In genomic region chr6:24997905-24998304, GRCh38 we compare ENCODE assay signal across 25 cellular contexts.
DNase-seq lines count a peak whose midpoint lies in the region; ATAC-seq and TF ChIP-seq lines count a peak whose summit lies in the region.
"Had no signal": no experiment of that assay in that cellular context is flagged by ENCODE, and none has a peak within 500 bp of the region (broad histone marks: within the 10 kb centered on the region; RNA-seq: fewer than 3 reads in every experiment).

No MANE protein-coding gene starts in this region.

- H3K27me3 ChIP-seq in CD4-positive, CD25-positive, alpha-beta regulatory T cell (ENCODE audit: control insufficient read depth, insufficient read depth, low read length), result no peaks in the 10 kb centered on the region
- no peaks in the 10 kb centered on the region for H3K27me3 ChIP-seq in H7 (ENCODE audit: control insufficient read depth, insufficient read depth, low read length)
- no peaks in the 10 kb centered on the region for H3K27me3 ChIP-seq in neural progenitor cell
- H3K27me3 ChIP-seq: ascending aorta, right atrium auricular region had no signal

- POLR2A ChIA-PET in WTC11 (lab: Charles Lee), result no interaction called here

- ATAC-seq in CD4-positive, CD25-positive, alpha-beta regulatory T cell (ENCODE audit: low read depth in 2 of 2), result no peak
- peak; percentile 64 for ATAC-seq in WTC11
- no peak for ATAC-seq in GM18868 (IDR thresholded peaks at IDR 0.05; ENCODE audit: unreplicated experiment)
- ATAC-seq: esophagus mucosa; natural killer cell treated with Interleukin-12 subunit alpha and Interleukin-12 subunit beta and Interleukin-15 and Interleukin-18, amount 100 ng/mL, for 72 hours had no signal

- peak overlapping the region; percentile 60 for H2AFZ ChIP-seq in neural progenitor cell (replicated peaks)
- H2AFZ ChIP-seq: parathyroid adenoma had no signal

- H3K4me3 Mint-ChIP-seq in CD4-positive, CD25-positive, alpha-beta regulatory T cell, result no peak overlapping the region
- H3K4me3 Mint-ChIP-seq in WTC11 (peak overlapping the region; percentile 1; the same call in 1 of the 2 replicates), neural progenitor cell (no peak overlapping the region)
- H3K4me3 Mint-ChIP-seq: activated naive CD4-positive, alpha-beta T cell treated with anti-CD3 and anti-CD28 coated beads, Interleukin-2, amount 10 ng/mL, durations not matched to agents 7 days and 5 days; mesothelial cell of epicardium; natural killer cell treated with Interleukin-12 subunit alpha and Interleukin-12 subunit beta and Interleukin-15 and Interleukin-18, amount 100 ng/mL, for 72 hours had no signal

- peaks cover 0 to 3% (median 0%) of the 10 kb centered on the region in 7 donors for H3K9me3 Mint-ChIP-seq in CD4-positive, CD25-positive, alpha-beta regulatory T cell
- peaks cover 25% of the 10 kb centered on the region for H3K9me3 Mint-ChIP-seq in WTC11
- H3K9me3 Mint-ChIP-seq in neural progenitor cell, result peaks cover 7% of the 10 kb centered on the region
- H3K9me3 Mint-ChIP-seq: natural killer cell treated with Interleukin-12 subunit alpha and Interleukin-12 subunit beta and Interleukin-15 and Interleukin-18, amount 100 ng/mL, for 72 hours had no signal

- peak overlapping the region; percentile 7 for H3K4me2 ChIP-seq in neural progenitor cell

- H3K9me3 ChIP-seq in CD4-positive, CD25-positive, alpha-beta regulatory T cell (ENCODE audit: control insufficient read depth in 2 of 2, low read length in 2 of 2), result no peaks in the 10 kb centered on the region
- H3K9me3 ChIP-seq in neural progenitor cell (ENCODE audit: low read depth), result no peaks in the 10 kb centered on the region
- H3K9me3 ChIP-seq: ascending aorta, HAP-1, right atrium auricular region had no signal

- no peak for DNase-seq in CD4-positive, CD25-positive, alpha-beta regulatory T cell
- peak; percentile 40 for DNase-seq in H7
- DNase-seq in WTC11 (ENCODE audit: low spot score), result no peak
- no peak for DNase-seq in neural progenitor cell (ENCODE audit: low spot score)
- DNase-seq in NCI-H1092 (lab: John Stamatoyannopoulos, UW), result no peak
- DNase-seq in activated CD8-positive, alpha-beta memory T cell treated with anti-CD3 and anti-CD28 coated beads for 24 hours, result no peak
- DNase-seq: activated CD4-positive, alpha-beta T cell treated with anti-CD3 and anti-CD28 coated beads for 1 hour; activated naive CD4-positive, alpha-beta T cell treated with anti-CD3 and anti-CD28 coated beads, Interleukin-2, amount 10 ng/mL, durations not matched to agents 7 days and 5 days; activated T-cell treated with anti-CD3 and anti-CD28 coated beads, Interleukin-2, amount 50 U/mL, for 48 hours; cortex of kidney; foreskin melanocyte; hippocampal formation; left ventricle myocardium inferior; NCI-H1417 treated with DMSO at 0.1 percent for 48 hours; NCI-H82; stimulated activated CD4-positive, alpha-beta T cell treated with anti-CD3 and anti-CD28 coated beads, Interleukin-2, amount 100 ng/mL, for 48 hours; stimulated activated naive CD4-positive, alpha-beta T cell had no signal

- H3K27me3 Mint-ChIP-seq in CD4-positive, CD25-positive, alpha-beta regulatory T cell, result no peaks in the 10 kb centered on the region
- H3K27me3 Mint-ChIP-seq in WTC11 (ENCODE audit: low read depth) (no peaks in the 10 kb centered on the region; the same call in 1 of the 2 replicates), neural progenitor cell (ENCODE audit: insufficient read depth, low read depth) (peaks cover 2% of the 10 kb centered on the region)
- H3K27me3 Mint-ChIP-seq: activated naive CD4-positive, alpha-beta T cell treated with anti-CD3 and anti-CD28 coated beads, Interleukin-2, amount 10 ng/mL, durations not matched to agents 7 days and 5 days; natural killer cell treated with Interleukin-12 subunit alpha and Interleukin-12 subunit beta and Interleukin-15 and Interleukin-18, amount 100 ng/mL, for 72 hours had no signal

- H3K4me1 ChIP-seq in CD4-positive, CD25-positive, alpha-beta regulatory T cell (ENCODE audit: control insufficient read depth, insufficient read depth, low read length, poor library complexity, severe bottlenecking), result peaks cover 14% of the 10 kb centered on the region
- peaks cover 11% of the 10 kb centered on the region for H3K4me1 ChIP-seq in neural progenitor cell
- H3K4me1 ChIP-seq: ascending aorta, HAP-1, parathyroid adenoma, right atrium auricular region had no signal

- peaks cover 4% of the 10 kb centered on the region for H3K36me3 Mint-ChIP-seq in CD4-positive, CD25-positive, alpha-beta regulatory T cell
- H3K36me3 Mint-ChIP-seq in WTC11 (peaks cover 25% of the 10 kb centered on the region), neural progenitor cell (no peaks in the 10 kb centered on the region)
- H3K36me3 Mint-ChIP-seq: mesothelial cell of epicardium; natural killer cell treated with Interleukin-12 subunit alpha and Interleukin-12 subunit beta and Interleukin-15 and Interleukin-18, amount 100 ng/mL, for 72 hours had no signal

- no peak overlapping the region for H3K27ac ChIP-seq in CD4-positive, CD25-positive, alpha-beta regulatory T cell (ENCODE audit: insufficient read depth, low read length, poor library complexity, severe bottlenecking)
- H3K27ac ChIP-seq in neural progenitor cell, result no peak overlapping the region
- H3K27ac ChIP-seq: ascending aorta, left ventricle myocardium inferior, parathyroid adenoma, right atrium auricular region had no signal

- CTCF ChIA-PET in WTC11 (lab: Charles Lee), result interaction anchor here (0.6 to 1.0 kb wide), 4 partner anchors 16 to 142 kb away, joined by 3 to 4 read pairs (median 3); no protein-coding TSS in a partner anchor

- peak overlapping the region in 2 of 3 donors; percentile 3 to 85 for H3K27ac Mint-ChIP-seq in CD4-positive, CD25-positive, alpha-beta regulatory T cell
- H3K27ac Mint-ChIP-seq in WTC11, result peak overlapping the region; percentile 87
- no peak overlapping the region for H3K27ac Mint-ChIP-seq in neural progenitor cell
- H3K27ac Mint-ChIP-seq: mesothelial cell of epicardium had no signal

- no peaks in the 10 kb centered on the region for H3K79me2 ChIP-seq in neural progenitor cell (ENCODE audit: low read depth)
- H3K79me2 ChIP-seq: parathyroid adenoma had no signal

- H4K20me1 ChIP-seq in neural progenitor cell (ENCODE audit: low read depth), result no peaks in the 10 kb centered on the region

- no peak overlapping the region for H3K4me3 ChIP-seq in CD4-positive, CD25-positive, alpha-beta regulatory T cell (ENCODE audit: low read depth, low read length)
- no peak overlapping the region for H3K4me3 ChIP-seq in H7 (ENCODE audit: insufficient read depth, low read depth, low read length)
- no peak overlapping the region for H3K4me3 ChIP-seq in neural progenitor cell
- H3K4me3 ChIP-seq: ascending aorta, HAP-1, left ventricle myocardium inferior, right atrium auricular region had no signal

- H3K4me1 Mint-ChIP-seq in CD4-positive, CD25-positive, alpha-beta regulatory T cell, result peaks cover 45 to 67% (median 59%) of the 10 kb centered on the region in 4 donors
- H3K4me1 Mint-ChIP-seq in WTC11, result peaks cover 40% of the 10 kb centered on the region
- peaks cover 18% of the 10 kb centered on the region for H3K4me1 Mint-ChIP-seq in neural progenitor cell

- no peak overlapping the region for H3K9ac ChIP-seq in neural progenitor cell
- H3K9ac ChIP-seq: parathyroid adenoma had no signal

- peaks cover 10% of the 10 kb centered on the region for H3K36me3 ChIP-seq in CD4-positive, CD25-positive, alpha-beta regulatory T cell (ENCODE audit: control insufficient read depth, insufficient read depth, low read length)
- H3K36me3 ChIP-seq in H7 (replicated peaks; ENCODE audit: control insufficient read depth, insufficient read depth, low read length), result no peaks in the 10 kb centered on the region
- H3K36me3 ChIP-seq in neural progenitor cell, result no peaks in the 10 kb centered on the region
- H3K36me3 ChIP-seq: ascending aorta, HAP-1, left ventricle myocardium inferior, right atrium auricular region had no signal

- no peaks in the 10 kb centered on the region for H3F3A ChIP-seq in neural progenitor cell (ENCODE audit: low read depth)

- no peak for TF ChIP-seq CTCF in WTC11 (IDR thresholded peaks at IDR 0.05)
- no peak for TF ChIP-seq CTCF in neural progenitor cell (IDR thresholded peaks at IDR 0.05)

TF ChIP-seq in WTC11, 78 proteins besides CTCF, POLR2A, EP300 and RAD21:
- TF ChIP-seq ZBTB21 (CRISPR knock-in tag; IDR thresholded peaks at IDR 0.05; ENCODE audit: borderline replicate concordance), result no peak
- TF ChIP-seq, protein P1, sequence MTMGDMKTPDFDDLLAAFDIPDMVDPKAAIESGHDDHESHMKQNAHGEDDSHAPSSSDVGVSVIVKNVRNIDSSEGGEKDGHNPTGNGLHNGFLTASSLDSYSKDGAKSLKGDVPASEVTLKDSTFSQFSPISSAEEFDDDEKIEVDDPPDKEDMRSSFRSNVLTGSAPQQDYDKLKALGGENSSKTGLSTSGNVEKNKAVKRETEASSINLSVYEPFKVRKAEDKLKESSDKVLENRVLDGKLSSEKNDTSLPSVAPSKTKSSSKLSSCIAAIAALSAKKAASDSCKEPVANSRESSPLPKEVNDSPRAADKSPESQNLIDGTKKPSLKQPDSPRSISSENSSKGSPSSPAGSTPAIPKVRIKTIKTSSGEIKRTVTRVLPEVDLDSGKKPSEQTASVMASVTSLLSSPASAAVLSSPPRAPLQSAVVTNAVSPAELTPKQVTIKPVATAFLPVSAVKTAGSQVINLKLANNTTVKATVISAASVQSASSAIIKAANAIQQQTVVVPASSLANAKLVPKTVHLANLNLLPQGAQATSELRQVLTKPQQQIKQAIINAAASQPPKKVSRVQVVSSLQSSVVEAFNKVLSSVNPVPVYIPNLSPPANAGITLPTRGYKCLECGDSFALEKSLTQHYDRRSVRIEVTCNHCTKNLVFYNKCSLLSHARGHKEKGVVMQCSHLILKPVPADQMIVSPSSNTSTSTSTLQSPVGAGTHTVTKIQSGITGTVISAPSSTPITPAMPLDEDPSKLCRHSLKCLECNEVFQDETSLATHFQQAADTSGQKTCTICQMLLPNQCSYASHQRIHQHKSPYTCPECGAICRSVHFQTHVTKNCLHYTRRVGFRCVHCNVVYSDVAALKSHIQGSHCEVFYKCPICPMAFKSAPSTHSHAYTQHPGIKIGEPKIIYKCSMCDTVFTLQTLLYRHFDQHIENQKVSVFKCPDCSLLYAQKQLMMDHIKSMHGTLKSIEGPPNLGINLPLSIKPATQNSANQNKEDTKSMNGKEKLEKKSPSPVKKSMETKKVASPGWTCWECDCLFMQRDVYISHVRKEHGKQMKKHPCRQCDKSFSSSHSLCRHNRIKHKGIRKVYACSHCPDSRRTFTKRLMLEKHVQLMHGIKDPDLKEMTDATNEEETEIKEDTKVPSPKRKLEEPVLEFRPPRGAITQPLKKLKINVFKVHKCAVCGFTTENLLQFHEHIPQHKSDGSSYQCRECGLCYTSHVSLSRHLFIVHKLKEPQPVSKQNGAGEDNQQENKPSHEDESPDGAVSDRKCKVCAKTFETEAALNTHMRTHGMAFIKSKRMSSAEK (CRISPR knock-in tag; IDR thresholded peaks at IDR 0.05; ENCODE audit: borderline replicate concordance), result 0 out of 2 replicates have a peak, but pooled peaks have one; percentile 39
TF ChIP-seq in WTC11: peak in this region for 1.
